ENCODE assay signal across 8 cellular contexts in the genomic region with DNA sequence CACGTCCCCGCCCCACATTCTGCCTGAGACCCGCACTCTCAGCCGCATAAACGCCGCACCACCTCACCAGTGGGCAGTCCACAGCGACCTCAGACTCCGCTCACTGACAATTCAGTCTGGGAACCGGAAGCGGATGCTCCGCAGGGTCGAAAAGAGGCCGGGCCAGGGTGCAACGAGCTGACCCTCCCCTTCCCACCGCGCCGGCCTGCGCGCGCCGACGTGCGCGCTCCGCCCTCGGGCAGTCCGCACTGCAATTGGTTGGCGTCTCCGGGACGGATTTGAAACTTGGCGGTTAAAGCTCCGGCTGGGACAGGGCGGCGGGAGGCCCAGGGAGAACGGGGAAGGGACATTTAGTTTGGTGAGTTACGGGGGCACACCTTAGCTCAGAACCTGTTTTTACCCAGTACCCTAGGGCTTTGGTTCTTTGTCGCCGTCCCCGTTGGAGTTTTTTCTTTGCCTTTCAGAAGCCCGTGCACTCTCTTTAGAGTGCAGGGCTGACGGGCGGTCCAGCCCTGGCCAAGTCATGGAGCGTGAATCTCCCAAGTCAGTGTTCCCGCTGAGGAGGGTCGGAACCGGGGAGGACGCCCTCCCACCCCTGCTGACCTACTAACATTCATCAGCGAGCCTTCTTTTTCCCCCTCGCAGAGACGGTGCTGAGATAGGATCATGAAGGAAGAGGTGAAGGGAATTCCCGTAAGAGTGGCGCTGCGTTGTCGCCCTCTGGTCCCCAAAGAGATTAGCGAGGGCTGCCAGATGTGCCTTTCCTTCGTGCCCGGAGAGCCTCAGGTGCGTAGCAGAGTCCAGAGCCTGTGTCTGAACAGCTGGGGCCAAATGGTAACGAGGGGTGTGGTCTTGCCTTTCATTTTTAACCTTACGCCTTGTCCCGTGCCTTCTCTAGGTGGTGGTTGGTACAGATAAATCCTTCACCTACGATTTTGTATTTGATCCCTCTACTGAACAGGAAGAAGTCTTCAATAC. TPM values are rescaled to one million over a fixed set of nuclear protein-coding genes. Genes with fewer than 3 reads are reported as not detected.
A peak's percentile ranks its signal among the peaks of the same experiment; 100 is the strongest.
DNase-seq lines count a peak whose midpoint lies in the region; ATAC-seq, FAIRE-seq and TF ChIP-seq lines count a peak whose summit lies in the region.

Gene KIF4A (plus strand): TSS at position 312 of the 978 bp plus-strand sequence. CDS start 355 bp downstream, at position 667.
Gene PDZD11 (minus strand): TSS at position 135 of the 978 bp plus-strand sequence. CDS start 586 bp downstream, outside the sequence.

- no peaks in the 10 kb centered on the region for H4K20me1 ChIP-seq in OCI-LY3 (ENCODE audit: insufficient read depth, low read length)

- peak within 1 kb of the TSS; percentile 77 for H3K9ac ChIP-seq in OCI-LY3 (ENCODE audit: low read length)
- peak within 1 kb of the TSS; percentile 73 for H3K9ac ChIP-seq in mucosa of stomach (ENCODE audit: low read length)

- H3K27ac ChIP-seq in OCI-LY3 (ENCODE audit: low read length) = peak within 1 kb of the TSS; percentile 47

- H3K27me3 ChIP-seq in OCI-LY3 (ENCODE audit: low read depth, low read length) (no peaks in the 10 kb centered on the region), mucosa of stomach (ENCODE audit: control insufficient read depth, insufficient read depth, low read length) (no peaks in the 10 kb centered on the region)

- peak within 1 kb of the TSS; percentile 96 for H3K4me2 ChIP-seq in OCI-LY3 (ENCODE audit: low read length)

- H3K9me3 ChIP-seq in OCI-LY3 (ENCODE audit: insufficient read depth, low read length) (no peaks in the 10 kb centered on the region), mucosa of stomach (ENCODE audit: control insufficient read depth, low read length) (no peaks in the 10 kb centered on the region)

- H3K36me3 ChIP-seq in OCI-LY3 (replicated peaks; ENCODE audit: low read depth, low read length) = peaks cover 11% of the 10 kb centered on the region
- H3K36me3 ChIP-seq in mucosa of stomach (ENCODE audit: control insufficient read depth, insufficient read depth, low read length) = no peaks in the 10 kb centered on the region

- DNase-seq in D721Med (ENCODE audit: insufficient read length, low spot score) (peak; percentile 76), HTR-8/SVneo (ENCODE audit: insufficient read length, low spot score) (peak; percentile 98), activated T-cell treated with anti-CD3 and anti-CD28 coated beads for 4 hours (peak; percentile 46), epithelial cell of proximal tubule (ENCODE audit: low read depth) (no peak)
- peak; percentile 83 for DNase-seq in stimulated activated CD8-positive, alpha-beta memory T cell treated with anti-CD3 and anti-CD28 coated beads, Interleukin-4, amount 100 ng/mL, for 48 hours

- peaks cover 20% of the 10 kb centered on the region for H3K79me2 ChIP-seq in OCI-LY3 (ENCODE audit: low read length)

- H2AFZ ChIP-seq in OCI-LY3 (ENCODE audit: low read depth, low read length) = peak within 1 kb of the TSS; percentile 84

- FAIRE-seq in D721Med (lab: Jason Lieb, UNC) (no peak), HTR-8/SVneo (lab: Jason Lieb, UNC) (peak; percentile 99)

- H3K4me1 ChIP-seq in OCI-LY3 (ENCODE audit: low read length) = peaks cover 10% of the 10 kb centered on the region
- H3K4me1 ChIP-seq in mucosa of stomach (ENCODE audit: control insufficient read depth, insufficient read depth, low read length) = no peaks in the 10 kb centered on the region

- H3K4me3 ChIP-seq in OCI-LY3 (ENCODE audit: low read length) (peak within 1 kb of the TSS; percentile 88), epithelial cell of proximal tubule (ENCODE audit: low read depth, low read length) (peak within 1 kb of the TSS; percentile 76), mucosa of stomach (ENCODE audit: low read length) (peak within 1 kb of the TSS; percentile 86)

- TF ChIP-seq CTCF in D721Med (IDR thresholded peaks at IDR 0.05; ENCODE audit: insufficient read depth, missing control alignments) = no peak
- no peak for TF ChIP-seq CTCF in OCI-LY3 (IDR thresholded peaks at IDR 0.05; ENCODE audit: low read depth, low read length)
- no peak for TF ChIP-seq CTCF in epithelial cell of proximal tubule (conservative IDR thresholded peaks at IDR 0.05; ENCODE audit: low read depth, low read length)

- peak; percentile 94 for ATAC-seq in GM21381 (IDR thresholded peaks at IDR 0.05; ENCODE audit: unreplicated experiment)

RNA-seq across cellular contexts. Expression of gene KIF4A, which starts in this region (rescaled TPM):
- 26.8 and 28.6 TPM in 2 replicates for total RNA-seq in epithelial cell of proximal tubule

RNA-seq across cellular contexts. Expression of gene PDZD11, which starts in this region (rescaled TPM):
- total RNA-seq in epithelial cell of proximal tubule = 63.0 and 70.0 TPM in 2 replicates
